In genomic region chr5:59840200-59840601, GRCh38 we compare ENCODE assay signal across 18 cellular contexts. TPM values are rescaled to one million over a fixed set of nuclear protein-coding genes. Genes with fewer than 3 reads are reported as not detected.
DNase-seq lines count a peak whose midpoint lies in the region; FAIRE-seq and TF ChIP-seq lines count a peak whose summit lies in the region.
"Had no signal": no experiment of that assay in that cellular context is flagged by ENCODE, and none has a peak within 500 bp of the region (broad histone marks: within the 10 kb centered on the region; RNA-seq: fewer than 3 reads in every experiment).

No MANE protein-coding gene starts in this region.

- H3K4me3 ChIP-seq in Caco-2 (ENCODE audit: low read depth, low read length) (no peak overlapping the region), OCI-LY7 (ENCODE audit: low read depth, low read length, poor library complexity, severe bottlenecking) (no peak overlapping the region)
- H3K4me3 ChIP-seq: uterus had no signal

- TF ChIP-seq POLR2A in GM12891 (IDR thresholded peaks at IDR 0.05; ENCODE audit: low read depth, low read length) = no peak

- H2AFZ ChIP-seq in OCI-LY7 (ENCODE audit: low read length) = no peak overlapping the region

- POLR2A ChIA-PET in Caco-2 (lab: Charles Lee) = no interaction called here
- POLR2A ChIA-PET in OCI-LY7 (lab: Charles Lee) = interaction anchor here (0.5 to 0.9 kb wide), 4 partner anchors 17 to 833 kb away, joined by 3 to 4 read pairs (median 3); no protein-coding TSS in a partner anchor

- no peak overlapping the region for H3K27ac Mint-ChIP-seq in Caco-2 (ENCODE audit: unreplicated experiment)
- H3K27ac Mint-ChIP-seq: activated naive CD8-positive, alpha-beta T cell; immature natural killer cell; WTC11 had no signal

- no peaks in the 10 kb centered on the region for H4K20me1 ChIP-seq in OCI-LY7 (ENCODE audit: insufficient read depth, low read length)

- TF ChIP-seq CTCF in Caco-2 (IDR thresholded peaks at IDR 0.05; ENCODE audit: insufficient read depth in 1 of 2, low read depth in 1 of 2, low read length in 1 of 2, severe bottlenecking in 1 of 2, unreplicated experiment in 1 of 2) (no peak), OCI-LY7 (conservative IDR thresholded peaks at IDR 0.05; ENCODE audit: low read length) (no peak), GM20000 (IDR thresholded peaks at IDR 0.05; ENCODE audit: extremely low read depth, missing control alignments) (no peak)

- H3K27ac ChIP-seq in OCI-LY7 (ENCODE audit: low read depth, low read length, poor library complexity, severe bottlenecking) = no peak overlapping the region
- H3K27ac ChIP-seq: KMS-11, uterus had no signal

- intact Hi-C loops in Caco-2 (cut with micrococcal nuclease; ENCODE audit: unreplicated experiment) (no loop called here), OCI-LY7 (cut with micrococcal nuclease; ENCODE audit: unreplicated experiment) (no loop called here)

- H3K4me1 ChIP-seq in Caco-2 (peaks cover 24% of the 10 kb centered on the region), OCI-LY7 (ENCODE audit: insufficient read depth, low read length, poor library complexity, severe bottlenecking) (no peaks in the 10 kb centered on the region)
- H3K4me1 ChIP-seq: uterus had no signal

- no peaks in the 10 kb centered on the region for H3K9me2 ChIP-seq in OCI-LY7 (ENCODE audit: insufficient read depth, low read length)

- no peak overlapping the region for H3K4me2 ChIP-seq in OCI-LY7 (ENCODE audit: low read length)
- H3K4me2 ChIP-seq: KMS-11 had no signal

- no peaks in the 10 kb centered on the region for H3K79me2 ChIP-seq in OCI-LY7 (ENCODE audit: insufficient read depth, low read depth, low read length)

- DNase-seq in Caco-2 (peak; percentile 7 to 59), HTR-8/SVneo (ENCODE audit: insufficient read length, low spot score) (peak; percentile 17), amniotic stem cell (lab: John Stamatoyannopoulos, UW) (peak; percentile 11), islet precursor cell (peak; percentile 90), OCI-LY7 (ENCODE audit: low spot score) (no peak), GM12891 (ENCODE audit: insufficient read length, low spot score) (no peak), GF-D8 (lab: John Stamatoyannopoulos, UW) (no peak), GM20000 (ENCODE audit: low spot score) (no peak)
- DNase-seq: activated CD8-positive, alpha-beta memory T cell treated with anti-CD3 and anti-CD28 coated beads, Interleukin-2, amount 50 U/mL, for 48 hours; immature natural killer cell; NCI-H1694; NCI-H524 treated with DMSO at 0.1 percent for 48 hours; stimulated activated naive CD4-positive, alpha-beta T cell treated with Interleukin-2 at 50 U/mL for 16 hours; uterus had no signal

- H3K9me3 ChIP-seq in Caco-2 (no peaks in the 10 kb centered on the region), OCI-LY7 (ENCODE audit: low read length) (no peaks in the 10 kb centered on the region)
- H3K9me3 ChIP-seq: uterus had no signal

- no peaks in the 10 kb centered on the region for H3K27me3 ChIP-seq in Caco-2 (replicated peaks; ENCODE audit: control insufficient read depth, insufficient read depth, low read length)
- H3K27me3 ChIP-seq: uterus had no signal

- H3K9me3 Mint-ChIP-seq in Caco-2 (ENCODE audit: unreplicated experiment) = no peaks in the 10 kb centered on the region
- H3K9me3 Mint-ChIP-seq: WTC11 had no signal

- H3K36me3 ChIP-seq in Caco-2 (ENCODE audit: control insufficient read depth, insufficient read depth, low read length) (no peaks in the 10 kb centered on the region), OCI-LY7 (ENCODE audit: insufficient read depth, low read length) (no peaks in the 10 kb centered on the region)
- H3K36me3 ChIP-seq: uterus had no signal

- H3K4me1 Mint-ChIP-seq in Caco-2 (ENCODE audit: low read depth, unreplicated experiment) = peaks cover 21% of the 10 kb centered on the region
- H3K4me1 Mint-ChIP-seq: immature natural killer cell had no signal

- H3K4me3 Mint-ChIP-seq in Caco-2 (ENCODE audit: unreplicated experiment) = no peak overlapping the region
- H3K4me3 Mint-ChIP-seq: activated naive CD8-positive, alpha-beta T cell; immature natural killer cell; WTC11 had no signal

- FAIRE-seq in HTR-8/SVneo (lab: Jason Lieb, UNC) = peak; percentile 64
- no peak for FAIRE-seq in GM12891 (lab: Jason Lieb, UNC)
- FAIRE-seq: colon had no signal

- BruUV-seq in Caco-2 (replicated peaks; lab: Mats Ljungman, UMichigan) = no TSS peak
- no TSS peak for BruUV-seq in OCI-LY7 (replicated peaks; lab: Mats Ljungman, UMichigan)

- H3K36me3 Mint-ChIP-seq in Caco-2 (ENCODE audit: insufficient read depth, unreplicated experiment) = no peaks in the 10 kb centered on the region
- H3K36me3 Mint-ChIP-seq: activated naive CD8-positive, alpha-beta T cell; immature natural killer cell; WTC11 had no signal

- H3K27me3 Mint-ChIP-seq in Caco-2 (ENCODE audit: insufficient read depth, unreplicated experiment) = peaks cover 3% of the 10 kb centered on the region

- CTCF ChIA-PET in Caco-2 (lab: Charles Lee) = no interaction called here
- CTCF ChIA-PET in OCI-LY7 (lab: Charles Lee; ENCODE audit: unreplicated experiment) = no interaction called here

TF ChIP-seq in GM12891, 5 proteins besides CTCF, POLR2A, EP300 and RAD21:
- no peak for TF ChIP-seq TAF1 (IDR thresholded peaks at IDR 0.05; ENCODE audit: low read depth, low read length)
- no peak for TF ChIP-seq SPI1 (IDR thresholded peaks at IDR 0.05; ENCODE audit: low read depth, low read length)
- no peak for TF ChIP-seq PAX5 (IDR thresholded peaks at IDR 0.05; ENCODE audit: insufficient read depth, low read length, severe bottlenecking)
- TF ChIP-seq POU2F2 (IDR thresholded peaks at IDR 0.05; ENCODE audit: low read depth, low read length) = no peak
- no peak for TF ChIP-seq POLR2AphosphoS5 (IDR thresholded peaks at IDR 0.05; ENCODE audit: low read depth, low read length)
TF ChIP-seq in GM12891: peak in this region for 0.

RNA-seq across cellular contexts. Expression of gene PDE4D, which starts 53.3 kb away (rescaled TPM):
- total RNA-seq in Caco-2 (2022) (86.2 and 89.8 TPM in 2 replicates), OCI-LY7 (2022) (0.51 and 0.76 TPM in 2 replicates)
- total RNA-seq in OCI-LY7 (2014; rRNA removed; shearing (Covaris generic)) = 0.49 and 0.50 TPM in 2 replicates
- 2.5 TPM for polyA plus RNA-seq in GM12891 (2012; ENCODE audit: low read depth, missing spikeins)

Comparison
In these comparisons a context has a peak if more than half of its experiments do, and no peak if none do; other contexts are left out.
1. DNase-seq: peak in Caco-2 (2 of 2), HTR-8/SVneo (single experiment), amniotic stem cell (single experiment) and islet precursor cell (single experiment); none in OCI-LY7 (single experiment), GM12891 (single experiment), GF-D8 (single experiment) and GM20000 (single experiment).
2. RNA of gene PDE4D, which starts 53.3 kb away (total RNA-seq): 86.2 to 89.8 TPM in Caco-2; 0.49 to 0.76 TPM in OCI-LY7; every median in the first group is over 10 times any median in the second.